Comparison of ENCODE assay signal across 15 cellular contexts in genomic region chr1:113253979-113254378, GRCh38.
"Had no signal": no experiment of that assay in that cellular context is flagged by ENCODE, and none has a peak within 500 bp of the region (broad histone marks: within the 10 kb centered on the region; RNA-seq: fewer than 3 reads in every experiment).

No MANE protein-coding gene starts in this region.

- DNase-seq: activated CD4-positive, alpha-beta T cell treated with anti-CD3 and anti-CD28 coated beads for 4 hours; activated CD8-positive, alpha-beta memory T cell treated with anti-CD3 and anti-CD28 coated beads, Interleukin-2, amount 50 U/mL, for 4 hours; activated CD8-positive, alpha-beta T cell treated with anti-CD3 and anti-CD28 coated beads for 36 hours; activated naive CD8-positive, alpha-beta T cell treated with anti-CD3 and anti-CD28 coated beads, Interleukin-2, amount 50 U/mL, for 24 hours; activated T-cell treated with anti-CD3 and anti-CD28 coated beads, Interleukin-2, amount 50 U/mL, for 72 hours; foreskin keratinocyte; left colon; mammary epithelial cell; nephron progenitor cell; retina; stimulated activated CD4-positive, alpha-beta T cell treated with anti-CD3 and anti-CD28 coated beads, Interleukin-15, amount 100 ng/mL, for 24 hours; stimulated activated CD4-positive, alpha-beta T cell treated with anti-CD3 and anti-CD28 coated beads, Interleukin-4, amount 100 ng/mL, for 24 hours; T1000 had no signal

- H3K4me3 Mint-ChIP-seq: activated CD8-positive, alpha-beta T cell treated with anti-CD3 and anti-CD28 coated beads for 36 hours; activated naive CD8-positive, alpha-beta T cell treated with anti-CD3 and anti-CD28 coated beads, Interleukin-2, amount 50 U/mL, for 24 hours; activated T-cell treated with anti-CD3 and anti-CD28 coated beads, Interleukin-2, amount 50 U/mL, for 72 hours; nephron progenitor cell; stimulated activated naive CD8-positive, alpha-beta T cell treated with anti-CD3 and anti-CD28 coated beads, Interleukin-15, Interleukin-2, amounts not matched to agents 100 ng/mL and 50 ng/mL, for 24 hours had no signal

- ATAC-seq: activated CD8-positive, alpha-beta T cell treated with anti-CD3 and anti-CD28 coated beads for 36 hours; activated naive CD8-positive, alpha-beta T cell treated with anti-CD3 and anti-CD28 coated beads, Interleukin-2, amount 50 U/mL, for 24 hours; activated T-cell treated with anti-CD3 and anti-CD28 coated beads, Interleukin-2, amount 50 U/mL, for 72 hours; foreskin keratinocyte had no signal

- H3K36me3 ChIP-seq: thoracic aorta had no signal

- H3K27ac Mint-ChIP-seq: activated CD8-positive, alpha-beta T cell treated with anti-CD3 and anti-CD28 coated beads for 36 hours; activated naive CD8-positive, alpha-beta T cell treated with anti-CD3 and anti-CD28 coated beads, Interleukin-2, amount 50 U/mL, for 24 hours; activated T-cell treated with anti-CD3 and anti-CD28 coated beads, Interleukin-2, amount 50 U/mL, for 72 hours; stimulated activated naive CD8-positive, alpha-beta T cell treated with anti-CD3 and anti-CD28 coated beads, Interleukin-15, Interleukin-2, amounts not matched to agents 100 ng/mL and 50 ng/mL, for 24 hours had no signal

- H3K9me3 ChIP-seq: thoracic aorta had no signal

- H3K4me1 Mint-ChIP-seq: activated naive CD8-positive, alpha-beta T cell treated with anti-CD3 and anti-CD28 coated beads, Interleukin-2, amount 50 U/mL, for 24 hours had no signal

- H3K4me1 ChIP-seq: foreskin keratinocyte had no signal

- H3K27ac ChIP-seq: foreskin keratinocyte, thoracic aorta had no signal

- H3K4me3 ChIP-seq: thoracic aorta had no signal

- H3K9me3 Mint-ChIP-seq: activated CD8-positive, alpha-beta T cell treated with anti-CD3 and anti-CD28 coated beads for 36 hours; activated naive CD8-positive, alpha-beta T cell treated with anti-CD3 and anti-CD28 coated beads, Interleukin-2, amount 50 U/mL, for 24 hours; activated T-cell treated with anti-CD3 and anti-CD28 coated beads, Interleukin-2, amount 50 U/mL, for 72 hours; stimulated activated naive CD8-positive, alpha-beta T cell treated with anti-CD3 and anti-CD28 coated beads, Interleukin-15, Interleukin-2, amounts not matched to agents 100 ng/mL and 50 ng/mL, for 24 hours had no signal
